ENCODE assay signal across 25 cellular contexts in genomic region chr7:95672434-95672833, GRCh38.
"Had no signal": no experiment of that assay in that cellular context is flagged by ENCODE, and none has a peak within 500 bp of the region (broad histone marks: within the 10 kb centered on the region; RNA-seq: fewer than 3 reads in every experiment).

No MANE protein-coding gene starts in this region.

- FAIRE-seq: endometrium had no signal

- DNase-seq: activated B cell treated with CpG ODN at 0.5 μM for 24 hours; activated CD4-positive, alpha-beta memory T cell treated with anti-CD3 and anti-CD28 coated beads for 36 hours; activated CD4-positive, alpha-beta T cell treated with anti-CD3 and anti-CD28 coated beads for 48 hours; activated CD4-positive, alpha-beta T cell treated with anti-CD3 and anti-CD28 coated beads, Interleukin-2, amount 50 U/mL, for 1 hour; activated CD8-positive, alpha-beta memory T cell treated with anti-CD3 and anti-CD28 coated beads, Interleukin-2, amount 10 ng/mL, durations not matched to agents 7 days and 5 days; activated CD8-positive, alpha-beta memory T cell treated with anti-CD3 and anti-CD28 coated beads, Interleukin-2, amount 50 U/mL, for 4 hours; activated CD8-positive, alpha-beta T cell treated with anti-CD3 and anti-CD28 coated beads, Interleukin-2, amount 10 ng/mL, durations not matched to agents 7 days and 5 days; activated gamma-delta T cell; activated naive CD4-positive, alpha-beta T cell; activated naive CD4-positive, alpha-beta T cell treated with anti-CD3 and anti-CD28 coated beads, Interleukin-2, amount 10 ng/mL, durations not matched to agents 7 days and 5 days; activated naive CD8-positive, alpha-beta T cell treated with anti-CD3 and anti-CD28 coated beads, Interleukin-2, amount 10 ng/mL, durations not matched to agents 7 days and 5 days; activated T-cell treated with anti-CD3 and anti-CD28 coated beads, Interleukin-2, amount 50 U/mL, for 1 hour; activated T-cell treated with anti-CD3 and anti-CD28 coated beads, Interleukin-2, amount 50 U/mL, for 72 hours; central memory CD4-positive, alpha-beta T cell; cerebellar nuclear complex; colonic mucosa; effector CD8-positive, alpha-beta T cell; erythroblast; foreskin keratinocyte; heart right ventricle; T-cell; T-helper 17 cell; T1000; WERI-Rb-1 had no signal
